Comparison of ENCODE assay signal across 25 cellular contexts in the genomic region with DNA sequence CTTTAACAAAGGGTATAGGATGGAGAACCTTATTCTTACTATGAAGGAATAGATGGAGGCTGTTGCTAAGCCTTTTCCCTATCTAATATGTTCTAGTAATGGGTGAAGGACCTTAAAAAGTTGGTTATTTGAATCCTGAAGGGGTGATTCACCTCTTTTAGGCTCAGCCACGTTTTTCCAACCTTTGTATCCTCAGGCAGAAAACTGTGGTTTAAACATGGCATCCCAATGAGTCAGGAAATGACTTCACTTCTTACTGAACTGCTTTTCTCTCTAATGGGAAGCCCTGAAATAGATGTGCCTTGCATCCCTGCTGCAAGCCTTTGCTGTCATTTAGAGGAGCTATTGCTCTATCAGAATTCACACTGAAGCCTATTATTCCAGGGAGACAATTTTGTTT.
DNase-seq lines count a peak whose midpoint lies in the region; ATAC-seq and TF ChIP-seq lines count a peak whose summit lies in the region.
"Had no signal": no experiment of that assay in that cellular context is flagged by ENCODE, and none has a peak within 500 bp of the region (broad histone marks: within the 10 kb centered on the region; RNA-seq: fewer than 3 reads in every experiment).

No MANE protein-coding gene starts in this region.

- 2 to 14% (median 5%) methylated on average over 1 of the region's 1 CpG for WGBS in spleen, 5 donors

- TF ChIP-seq CTCF in MCF 10A (IDR thresholded peaks at IDR 0.05; ENCODE audit: unreplicated experiment) (no peak), breast epithelium (IDR thresholded peaks at IDR 0.05) (no peak), foreskin keratinocyte (conservative IDR thresholded peaks at IDR 0.05) (peak; percentile 50), spleen (IDR thresholded peaks at IDR 0.05 in 8 of 11, conservative IDR thresholded peaks at IDR 0.05 in 3 of 11) (no peak)

- peaks cover 0 to 6% of the 10 kb centered on the region in 2 donors for H3K27me3 ChIP-seq in breast epithelium
- no peaks in the 10 kb centered on the region for H3K27me3 ChIP-seq in foreskin keratinocyte
- H3K27me3 ChIP-seq in spleen (replicated peaks in 1 of 7), result no peaks in the 10 kb centered on the region
- H3K27me3 ChIP-seq: right atrium auricular region had no signal

- peaks cover 8% of the 10 kb centered on the region for H3K9me3 Mint-ChIP-seq in MCF 10A (ENCODE audit: unreplicated experiment)
- H3K9me3 Mint-ChIP-seq: activated T-cell treated with anti-CD3 and anti-CD28 coated beads, Interleukin-2, amount 50 U/mL, for 24 hours; CD8-positive, alpha-beta memory T cell; central memory CD8-positive, alpha-beta T cell had no signal

- BruUV-seq in MCF 10A (replicated peaks; lab: Mats Ljungman, UMichigan), result no TSS peak

- TF ChIP-seq POLR2A in breast epithelium (IDR thresholded peaks at IDR 0.05) (no peak), spleen (IDR thresholded peaks at IDR 0.05) (no peak)

- DNase-seq in MCF 10A (ENCODE audit: unreplicated experiment) (peak; percentile 77), breast epithelium (ENCODE audit: low spot score in 2 of 2) (no peak), SW480 (ENCODE audit: low spot score) (peak; percentile 55), foreskin keratinocyte (peak; percentile 58 to 80), iPS-NIHi7 (ENCODE audit: extremely low spot score) (no peak), spleen (no peak), iPS-NIHi11 (ENCODE audit: low spot score) (no peak)
- no peak for DNase-seq in activated naive CD4-positive, alpha-beta T cell treated with anti-CD3 and anti-CD28 coated beads, Interleukin-2, amount 50 U/mL, for 16 hours
- DNase-seq: 8988T; activated CD4-positive, alpha-beta T cell treated with anti-CD3 and anti-CD28 coated beads, Interleukin-2, amount 50 U/mL, for 1 hour; activated T-cell treated with anti-CD3 and anti-CD28 coated beads, Interleukin-2, amount 50 U/mL, for 24 hours; CD8-positive, alpha-beta memory T cell; mesenchymal stem cell; NCI-H1048; NCI-H2171; NK-92 treated with Interleukin-12 subunit alpha and Interleukin-12 subunit beta, amount 100 ng/mL, for 24 hours; SIG-M5; stimulated activated CD4-positive, alpha-beta T cell treated with anti-CD3 and anti-CD28 coated beads, Interleukin-2, amount 100 ng/mL, for 48 hours; stimulated activated CD8-positive, alpha-beta memory T cell treated with anti-CD3 and anti-CD28 coated beads, Interleukin-4, amount 100 ng/mL, for 48 hours; T-helper 9 cell had no signal

- H3K36me3 Mint-ChIP-seq in MCF 10A (ENCODE audit: insufficient read depth, unreplicated experiment), result no peaks in the 10 kb centered on the region
- H3K36me3 Mint-ChIP-seq: activated naive CD8-positive, alpha-beta T cell; CD8-positive, alpha-beta memory T cell; IgD-negative memory B cell had no signal

- H3K4me3 Mint-ChIP-seq in MCF 10A (ENCODE audit: unreplicated experiment), result no peak overlapping the region
- H3K4me3 Mint-ChIP-seq: activated naive CD8-positive, alpha-beta T cell; activated T-cell treated with anti-CD3 and anti-CD28 coated beads, Interleukin-2, amount 50 U/mL, for 24 hours; CD8-positive, alpha-beta memory T cell; central memory CD8-positive, alpha-beta T cell; IgD-negative memory B cell had no signal

- H3K4me3 ChIP-seq in breast epithelium (no peak overlapping the region), spleen (no peak overlapping the region)
- H3K4me3 ChIP-seq: right atrium auricular region had no signal

- intact Hi-C loops in MCF 10A (cut with micrococcal nuclease) (loop anchor here (1.0 kb wide), 1 partner anchor 236 kb away; no protein-coding TSS in a partner anchor), breast epithelium (cut with DNase I; ENCODE audit: low total_unique reads) (no loop called here), spleen (cut with DNase I; ENCODE audit: low total_unique reads) (no loop called here)

- H3K9me3 ChIP-seq in breast epithelium (peaks cover 0 to 5% of the 10 kb centered on the region in 2 donors), spleen (no peaks in the 10 kb centered on the region)

- H3K4me1 ChIP-seq in breast epithelium, result no peaks in the 10 kb centered on the region
- H3K4me1 ChIP-seq in foreskin keratinocyte, result no peaks in the 10 kb centered on the region
- no peaks in the 10 kb centered on the region for H3K4me1 ChIP-seq in spleen
- H3K4me1 ChIP-seq: right atrium auricular region had no signal

- H3K27me3 Mint-ChIP-seq in MCF 10A (ENCODE audit: insufficient read depth, unreplicated experiment), result no peaks in the 10 kb centered on the region
- H3K27me3 Mint-ChIP-seq: CD8-positive, alpha-beta memory T cell; central memory CD8-positive, alpha-beta T cell; IgD-negative memory B cell had no signal

- peak; percentile 100 for ATAC-seq in foreskin keratinocyte
- ATAC-seq: HCT116 had no signal

- POLR2A ChIA-PET in MCF 10A (lab: Yijun Ruan, JAX), result no interaction called here

- no peaks in the 10 kb centered on the region for H3K4me1 Mint-ChIP-seq in MCF 10A (ENCODE audit: insufficient read depth, unreplicated experiment)
- H3K4me1 Mint-ChIP-seq: CD8-positive, alpha-beta memory T cell; central memory CD8-positive, alpha-beta T cell; IgD-negative memory B cell had no signal

- H3K27ac Mint-ChIP-seq in MCF 10A (ENCODE audit: low read depth, unreplicated experiment), result no peak overlapping the region
- H3K27ac Mint-ChIP-seq: activated naive CD8-positive, alpha-beta T cell; activated T-cell treated with anti-CD3 and anti-CD28 coated beads, Interleukin-2, amount 50 U/mL, for 24 hours; CD8-positive, alpha-beta memory T cell; IgD-negative memory B cell had no signal

- CTCF ChIA-PET in MCF 10A (lab: Yijun Ruan, JAX), result interaction anchor here (0.7 to 1.6 kb wide), 3 partner anchors 9 to 420 kb away, joined by 3 read pairs; no protein-coding TSS in a partner anchor

- no peaks in the 10 kb centered on the region for H3K36me3 ChIP-seq in breast epithelium
- H3K36me3 ChIP-seq in spleen, result no peaks in the 10 kb centered on the region
- H3K36me3 ChIP-seq: right atrium auricular region had no signal

- H3K27ac ChIP-seq in breast epithelium, result no peak overlapping the region
- H3K27ac ChIP-seq in foreskin keratinocyte, result no peak overlapping the region
- no peak overlapping the region for H3K27ac ChIP-seq in spleen
- H3K27ac ChIP-seq: right atrium auricular region had no signal

Comparison
In these comparisons a context has a peak if more than half of its experiments do, and no peak if none do; other contexts are left out.
1. DNase-seq: peak in MCF 10A (single experiment), SW480 (single experiment) and foreskin keratinocyte (2 of 2); none in breast epithelium (0 of 2), iPS-NIHi7 (single experiment), activated naive CD4-positive, alpha-beta T cell treated with anti-CD3 and anti-CD28 coated beads, Interleukin-2, amount 50 U/mL, for 16 hours (single experiment), spleen (single experiment) and iPS-NIHi11 (single experiment).